ENCODE assay signal across 13 cellular contexts in the genomic region with DNA sequence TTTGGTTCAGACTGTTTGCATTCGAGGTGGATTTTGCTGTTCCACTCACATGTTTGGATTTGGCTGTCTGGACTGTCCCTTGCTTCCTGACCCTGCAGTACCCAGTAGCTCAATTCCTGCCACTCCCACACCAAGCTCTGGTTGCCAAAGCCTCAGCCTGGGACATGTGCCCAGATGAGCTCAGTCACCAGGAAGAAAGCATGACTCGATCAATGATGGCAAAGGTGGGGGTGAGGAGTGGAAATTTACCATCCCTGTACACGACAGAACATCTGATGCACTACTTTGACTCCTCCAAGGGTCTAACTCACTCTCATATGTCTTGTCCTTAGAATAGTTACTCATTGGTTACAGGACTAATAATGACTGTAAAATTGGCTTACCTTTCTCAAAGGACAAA. TPM values are rescaled to one million over a fixed set of nuclear protein-coding genes. Genes with fewer than 3 reads are reported as not detected.
DNase-seq lines count a peak whose midpoint lies in the region; ATAC-seq and TF ChIP-seq lines count a peak whose summit lies in the region.
"Had no signal": no experiment of that assay in that cellular context is flagged by ENCODE, and none has a peak within 500 bp of the region (broad histone marks: within the 10 kb centered on the region; RNA-seq: fewer than 3 reads in every experiment).

No MANE protein-coding gene starts in this region.

- peak overlapping the region; percentile 27; the same call in 1 of the 2 replicates for H3K27ac Mint-ChIP-seq in HFFc6
- H3K27ac Mint-ChIP-seq: stimulated activated naive CD8-positive, alpha-beta T cell treated with anti-CD3 and anti-CD28 coated beads, Interleukin-15, Interleukin-2, amounts not matched to agents 100 ng/mL and 50 ng/mL, for 24 hours had no signal

- no peak overlapping the region for H3K4me3 ChIP-seq in astrocyte of the spinal cord (ENCODE audit: low read depth, low read length)
- H3K4me3 ChIP-seq in skeletal muscle satellite cell (ENCODE audit: low read length), result no peak overlapping the region
- H3K4me3 ChIP-seq: K562 had no signal

- H3K27me3 Mint-ChIP-seq in HFFc6 (ENCODE audit: insufficient read depth), result no peaks in the 10 kb centered on the region
- H3K27me3 Mint-ChIP-seq: stimulated activated naive CD8-positive, alpha-beta T cell treated with anti-CD3 and anti-CD28 coated beads, Interleukin-15, Interleukin-2, amounts not matched to agents 100 ng/mL and 50 ng/mL, for 24 hours had no signal

- H3K36me3 ChIP-seq in skeletal muscle satellite cell (ENCODE audit: insufficient read depth, low read length), result no peaks in the 10 kb centered on the region

- no peaks in the 10 kb centered on the region for H3K9me3 ChIP-seq in skeletal muscle satellite cell (replicated peaks; ENCODE audit: low read length)

- ATAC-seq in GM18505 (IDR thresholded peaks at IDR 0.05; ENCODE audit: unreplicated experiment), result no peak
- ATAC-seq in HG02610 (IDR thresholded peaks at IDR 0.05; ENCODE audit: unreplicated experiment), result no peak
- ATAC-seq in HG03571 (IDR thresholded peaks at IDR 0.05; ENCODE audit: unreplicated experiment), result no peak
- ATAC-seq: K562 had no signal

- DNase-seq in HFFc6 (peak; percentile 74), astrocyte of the spinal cord (ENCODE audit: low read depth, low spot score) (peak; percentile 86), cardiac septum (ENCODE audit: low spot score) (peak; percentile 84), NCI-H2029 treated with DMSO at 0.1 percent for 48 hours (lab: John Stamatoyannopoulos, UW) (no peak)
- DNase-seq: effector memory CD4-positive, alpha-beta T cell; NCI-H748 treated with DMSO at 0.1 percent for 48 hours; stimulated activated CD4-positive, alpha-beta T cell treated with anti-CD3 and anti-CD28 coated beads, Interleukin-15, amount 100 ng/mL, for 24 hours had no signal

- no peak for TF ChIP-seq POLR2A in GM18505 (IDR thresholded peaks at IDR 0.05; ENCODE audit: borderline replicate concordance, extremely low read depth, insufficient read depth, insufficient read length)

- H3K4me1 Mint-ChIP-seq in HFFc6 (ENCODE audit: low read depth), result peaks cover 18% of the 10 kb centered on the region

- intact Hi-C loops in cardiac septum (cut with DNase I), result no loop called here

- no peaks in the 10 kb centered on the region for H3K9me3 Mint-ChIP-seq in HFFc6

- H3K9ac ChIP-seq in skeletal muscle satellite cell (ENCODE audit: low read depth, low read length), result no peak overlapping the region

- no peak overlapping the region; the same call in 1 of the 2 replicates for H3K4me3 Mint-ChIP-seq in HFFc6
- H3K4me3 Mint-ChIP-seq: stimulated activated naive CD8-positive, alpha-beta T cell treated with anti-CD3 and anti-CD28 coated beads, Interleukin-15, Interleukin-2, amounts not matched to agents 100 ng/mL and 50 ng/mL, for 24 hours had no signal

- H3K27me3 ChIP-seq in skeletal muscle satellite cell (ENCODE audit: control insufficient read depth, insufficient read depth, low read length), result no peaks in the 10 kb centered on the region

- in situ Hi-C loops in astrocyte of the spinal cord (cut with HindIII; ENCODE audit: low sequenced_read_pairs), result no loop called here

- no peaks in the 10 kb centered on the region for H3K36me3 Mint-ChIP-seq in HFFc6 (ENCODE audit: low read depth)

- TF ChIP-seq CTCF in HFFc6 (IDR thresholded peaks at IDR 0.05) (no peak), astrocyte of the spinal cord (IDR thresholded peaks at IDR 0.05; ENCODE audit: low read depth, low read length) (no peak)

- peak overlapping the region; percentile 14 for H3K4me2 ChIP-seq in skeletal muscle satellite cell (ENCODE audit: low read length)

- H3K4me1 ChIP-seq in skeletal muscle satellite cell (ENCODE audit: control insufficient read depth, insufficient read depth, low read length), result peaks cover 25% of the 10 kb centered on the region

RNA-seq across cellular contexts. Expression of gene ZNF385D, which starts 45.2 kb away (rescaled TPM):
- total RNA-seq in HFFc6 (2021; fragmentation: NEBNext Ultra II Directional; extraction: Animal tissue kit (Norgen Biotek cat#: 25700)), result 1 to 10 TPM; 3.0 to 4.8 (median 4.1) TPM
- 12.5 TPM for total RNA-seq in cardiac septum
- total RNA-seq in skeletal muscle satellite cell (2012; rRNA removed), result 5.1 and 6.8 TPM in 2 replicates
